Comparison of ENCODE assay signal across 12 cellular contexts in the genomic region with DNA sequence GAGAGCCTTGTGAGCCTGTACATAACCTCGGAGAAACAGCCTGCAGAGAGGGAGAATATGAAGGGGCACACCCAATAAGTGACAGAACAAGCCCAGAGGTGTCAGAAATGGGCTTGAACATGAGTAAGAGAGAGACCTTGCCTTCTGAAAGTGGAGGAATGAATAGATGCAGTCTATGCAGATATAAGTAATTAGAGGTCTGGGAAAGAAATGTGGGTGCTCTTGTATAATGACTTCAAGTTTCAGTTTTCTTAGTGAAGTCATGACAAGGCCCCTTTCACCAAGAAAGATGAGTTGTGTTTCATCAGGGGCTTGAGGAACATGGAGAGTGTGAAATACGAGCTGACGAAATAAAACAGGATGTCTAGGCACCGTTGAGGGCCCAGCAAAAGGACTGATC. TPM values are rescaled to one million over a fixed set of nuclear protein-coding genes. Genes with fewer than 3 reads are reported as not detected.
DNase-seq lines count a peak whose midpoint lies in the region; ATAC-seq and TF ChIP-seq lines count a peak whose summit lies in the region.
"Had no signal": no experiment of that assay in that cellular context is flagged by ENCODE, and none has a peak within 500 bp of the region (broad histone marks: within the 10 kb centered on the region; RNA-seq: fewer than 3 reads in every experiment).

No MANE protein-coding gene starts in this region.

- H3K36me3 ChIP-seq in right lobe of liver = no peaks in the 10 kb centered on the region
- H3K36me3 ChIP-seq in ovary = no peaks in the 10 kb centered on the region
- peaks cover 0 to 10% (median 2%) of the 10 kb centered on the region in 4 donors for H3K36me3 ChIP-seq in upper lobe of left lung

- intact Hi-C loops in right lobe of liver (cut with DNase I) = no loop called here
- intact Hi-C loops in ovary (cut with DNase I) = no loop called here

- no peak for TF ChIP-seq EP300 in ovary (IDR thresholded peaks at IDR 0.05)
- TF ChIP-seq EP300 in upper lobe of left lung (IDR thresholded peaks at IDR 0.05) = no peak

- H3K9me3 Mint-ChIP-seq in activated T-cell treated with anti-CD3 and anti-CD28 coated beads, Interleukin-2, amount 50 U/mL, for 72 hours = no peaks in the 10 kb centered on the region
- H3K9me3 Mint-ChIP-seq in stimulated activated naive CD8-positive, alpha-beta T cell treated with anti-CD3 and anti-CD28 coated beads, Interleukin-15, Interleukin-2, amounts not matched to agents 100 ng/mL and 50 ng/mL, for 24 hours = no peaks in the 10 kb centered on the region

- H3K4me1 ChIP-seq in right lobe of liver (no peaks in the 10 kb centered on the region), ovary (ENCODE audit: insufficient read depth) (peaks cover 7% of the 10 kb centered on the region), upper lobe of left lung (no peaks in the 10 kb centered on the region)
- H3K4me1 ChIP-seq: lower lobe of right lung had no signal

- H3K27ac ChIP-seq in right lobe of liver (no peak overlapping the region), ovary (no peak overlapping the region), upper lobe of left lung (no peak overlapping the region)
- H3K27ac ChIP-seq: lower lobe of right lung, thoracic aorta had no signal

- peak; percentile 99 for ATAC-seq in activated T-cell treated with anti-CD3 and anti-CD28 coated beads, Interleukin-2, amount 50 U/mL, for 72 hours (replicated peaks in 1 of 2)
- ATAC-seq in HG02571 (IDR thresholded peaks at IDR 0.05; ENCODE audit: unreplicated experiment) (peak; percentile 83), HG03460 (IDR thresholded peaks at IDR 0.05; ENCODE audit: unreplicated experiment) (peak; percentile 76), right lobe of liver (no peak), upper lobe of left lung (ENCODE audit: low FRiP score in 2 of 2) (no peak)
- ATAC-seq: lower lobe of right lung had no signal

- H3K36me3 Mint-ChIP-seq in activated T-cell treated with anti-CD3 and anti-CD28 coated beads, Interleukin-2, amount 50 U/mL, for 72 hours (ENCODE audit: insufficient read depth in 2 of 2) = peaks cover 8 to 14% of the 10 kb centered on the region in 2 donors
- H3K36me3 Mint-ChIP-seq in stimulated activated naive CD8-positive, alpha-beta T cell treated with anti-CD3 and anti-CD28 coated beads, Interleukin-15, Interleukin-2, amounts not matched to agents 100 ng/mL and 50 ng/mL, for 24 hours (ENCODE audit: low read depth) = peaks cover 20% of the 10 kb centered on the region

- H3K9me3 ChIP-seq in right lobe of liver = no peaks in the 10 kb centered on the region
- H3K9me3 ChIP-seq in ovary = no peaks in the 10 kb centered on the region
- H3K9me3 ChIP-seq in upper lobe of left lung = no peaks in the 10 kb centered on the region
- H3K9me3 ChIP-seq: lower lobe of right lung, thoracic aorta had no signal

- H3K27ac Mint-ChIP-seq in activated T-cell treated with anti-CD3 and anti-CD28 coated beads, Interleukin-2, amount 50 U/mL, for 72 hours = peak overlapping the region; percentile 91
- peak overlapping the region; percentile 73 for H3K27ac Mint-ChIP-seq in stimulated activated naive CD8-positive, alpha-beta T cell treated with anti-CD3 and anti-CD28 coated beads, Interleukin-15, Interleukin-2, amounts not matched to agents 100 ng/mL and 50 ng/mL, for 24 hours

- no peaks in the 10 kb centered on the region for H3K27me3 ChIP-seq in right lobe of liver
- no peaks in the 10 kb centered on the region for H3K27me3 ChIP-seq in ovary
- no peaks in the 10 kb centered on the region for H3K27me3 ChIP-seq in upper lobe of left lung

- H3K27me3 Mint-ChIP-seq in activated T-cell treated with anti-CD3 and anti-CD28 coated beads, Interleukin-2, amount 50 U/mL, for 72 hours (ENCODE audit: low read depth) = no peaks in the 10 kb centered on the region
- H3K27me3 Mint-ChIP-seq in stimulated activated naive CD8-positive, alpha-beta T cell treated with anti-CD3 and anti-CD28 coated beads, Interleukin-15, Interleukin-2, amounts not matched to agents 100 ng/mL and 50 ng/mL, for 24 hours = no peaks in the 10 kb centered on the region

- H3K4me3 Mint-ChIP-seq in activated T-cell treated with anti-CD3 and anti-CD28 coated beads, Interleukin-2, amount 50 U/mL, for 72 hours = peak overlapping the region; percentile 33 to 76
- H3K4me3 Mint-ChIP-seq in stimulated activated naive CD8-positive, alpha-beta T cell treated with anti-CD3 and anti-CD28 coated beads, Interleukin-15, Interleukin-2, amounts not matched to agents 100 ng/mL and 50 ng/mL, for 24 hours = peak overlapping the region; percentile 6

- H3K4me3 ChIP-seq in right lobe of liver (no peak overlapping the region), ovary (no peak overlapping the region), upper lobe of left lung (no peak overlapping the region)
- H3K4me3 ChIP-seq: lower lobe of right lung, thoracic aorta had no signal

- TF ChIP-seq POLR2A in right lobe of liver (IDR thresholded peaks at IDR 0.05) (no peak), ovary (IDR thresholded peaks at IDR 0.05) (no peak), upper lobe of left lung (IDR thresholded peaks at IDR 0.05) (no peak)

- DNase-seq in activated T-cell treated with anti-CD3 and anti-CD28 coated beads, Interleukin-2, amount 50 U/mL, for 72 hours = peak; percentile 34 to 37
- no peak for DNase-seq in activated T-cell treated with anti-CD3 and anti-CD28 coated beads for 4 hours
- DNase-seq in right lobe of liver = no peak
- DNase-seq in ovary = no peak
- no peak for DNase-seq in upper lobe of left lung
- DNase-seq: anterior cingulate cortex, lower lobe of right lung, NCI-H526 had no signal

- TF ChIP-seq CTCF in right lobe of liver (IDR thresholded peaks at IDR 0.05) (no peak), ovary (IDR thresholded peaks at IDR 0.05) (no peak), upper lobe of left lung (IDR thresholded peaks at IDR 0.05) (no peak)

- 84% methylated on average over 4 of the region's 4 CpGs for WGBS in right lobe of liver (ENCODE audit: insufficient coverage, low coverage, low lambda C conversion rate, missing lambda C conversion rate)
- 86 to 89% (median 88%) methylated on average over 4 of the region's 4 CpGs for WGBS in ovary, 3 donors
- WGBS in upper lobe of left lung, 2 donors = 74 to 85% methylated on average over 4 of the region's 4 CpGs

- peaks cover 43% of the 10 kb centered on the region for H3K4me1 Mint-ChIP-seq in activated T-cell treated with anti-CD3 and anti-CD28 coated beads, Interleukin-2, amount 50 U/mL, for 72 hours (ENCODE audit: low read depth)
- H3K4me1 Mint-ChIP-seq in stimulated activated naive CD8-positive, alpha-beta T cell treated with anti-CD3 and anti-CD28 coated beads, Interleukin-15, Interleukin-2, amounts not matched to agents 100 ng/mL and 50 ng/mL, for 24 hours (ENCODE audit: low read depth) = peaks cover 23% of the 10 kb centered on the region

RNA-seq across cellular contexts. Expression of a gene that starts 15.1 kb away (rescaled TPM):
- 10 to 100 TPM; 12.7 to 15.7 TPM for total RNA-seq in activated T-cell treated with anti-CD3 and anti-CD28 coated beads, Interleukin-2, amount 50 U/mL, for 72 hours
- total RNA-seq in right lobe of liver = 10 to 100 TPM in 5 of 6 experiments, 1 to 10 TPM in 1; 9.9 to 26.4 (median 18.3) TPM
- total RNA-seq in ovary = 10 to 100 TPM; 19.2 to 99.0 (median 32.2) TPM
- 10 to 100 TPM; 28.4 to 42.5 TPM for polyA plus RNA-seq in ovary
- total RNA-seq in upper lobe of left lung = 10 to 100 TPM; 11.3 to 70.4 (median 17.7) TPM

Comparison
In these comparisons a context has a peak if more than half of its experiments do, and no peak if none do; other contexts are left out.
1. DNase-seq: peak in activated T-cell treated with anti-CD3 and anti-CD28 coated beads, Interleukin-2, amount 50 U/mL, for 72 hours (2 of 2); none in activated T-cell treated with anti-CD3 and anti-CD28 coated beads for 4 hours (single experiment), right lobe of liver (0 of 3), ovary (0 of 5) and upper lobe of left lung (0 of 2).
2. ATAC-seq: peak in activated T-cell treated with anti-CD3 and anti-CD28 coated beads, Interleukin-2, amount 50 U/mL, for 72 hours (2 of 2), HG02571 (single experiment) and HG03460 (single experiment); none in right lobe of liver (0 of 4) and upper lobe of left lung (0 of 2).